Comparison of ENCODE assay signal across 18 cellular contexts in genomic region chr1:199242601-199243000, GRCh38.
DNase-seq lines count a peak whose midpoint lies in the region; FAIRE-seq and TF ChIP-seq lines count a peak whose summit lies in the region.
"Had no signal": no experiment of that assay in that cellular context is flagged by ENCODE, and none has a peak within 500 bp of the region (broad histone marks: within the 10 kb centered on the region; RNA-seq: fewer than 3 reads in every experiment).

No MANE protein-coding gene starts in this region.

- no peak overlapping the region for H3K18ac ChIP-seq in H1 (ENCODE audit: extremely low read depth, low read length)

- no peak overlapping the region for H3K23ac ChIP-seq in H1 (ENCODE audit: insufficient read length)

- H4K20me1 ChIP-seq in OCI-LY1 (ENCODE audit: insufficient read depth, low read length) = no peaks in the 10 kb centered on the region
- H4K20me1 ChIP-seq in H1 (replicated peaks in 1 of 2; ENCODE audit: control insufficient read depth in 1 of 2, insufficient read depth in 2 of 2, low read length in 2 of 2) = no peaks in the 10 kb centered on the region

- no peak overlapping the region for H3K14ac ChIP-seq in H1 (ENCODE audit: insufficient read length)

- no peaks in the 10 kb centered on the region for H3K79me1 ChIP-seq in H1 (ENCODE audit: low read depth, low read length)

- no peaks in the 10 kb centered on the region for H3K9me3 ChIP-seq in breast epithelium
- H3K9me3 ChIP-seq in OCI-LY1 (ENCODE audit: low read length) = no peaks in the 10 kb centered on the region
- no peaks in the 10 kb centered on the region for H3K9me3 ChIP-seq in H1 (ENCODE audit: insufficient read depth in 2 of 2, low read depth in 1 of 2, low read length in 1 of 2)
- no peaks in the 10 kb centered on the region for H3K9me3 ChIP-seq in sigmoid colon
- H3K9me3 ChIP-seq in CD8-positive, alpha-beta memory T cell (ENCODE audit: low read length) = no peaks in the 10 kb centered on the region
- no peaks in the 10 kb centered on the region for H3K9me3 ChIP-seq in transverse colon
- H3K9me3 ChIP-seq: HAP-1 had no signal

- H2BK15ac ChIP-seq in H1 (ENCODE audit: low read length) = no peak overlapping the region

- no peaks in the 10 kb centered on the region for H3K27me3 Mint-ChIP-seq in MCF 10A (ENCODE audit: insufficient read depth, unreplicated experiment)
- peaks cover 0 to 8% of the 10 kb centered on the region in 2 donors for H3K27me3 Mint-ChIP-seq in CD8-positive, alpha-beta memory T cell

- DNase-seq in breast epithelium (ENCODE audit: low spot score in 2 of 2) (no peak), MCF 10A (ENCODE audit: unreplicated experiment) (no peak), H1 (ENCODE audit: low read depth in 1 of 2, low spot score in 2 of 2) (no peak), sigmoid colon (no peak), transverse colon (no peak)
- DNase-seq in CD8-positive, alpha-beta memory T cell = no peak
- DNase-seq: ACHN, C1 segment of cervical spinal cord, DMS79, NCI-H1048, NCI-H1436, NCI-H2029, NCI-H345, NCI-H524 treated with DMSO at 0.1 percent for 48 hours had no signal

- peaks cover under 1% of the 10 kb centered on the region for H3K4me1 Mint-ChIP-seq in MCF 10A (ENCODE audit: insufficient read depth, unreplicated experiment)
- H3K4me1 Mint-ChIP-seq in CD8-positive, alpha-beta memory T cell = peaks cover 5 to 8% (median 5%) of the 10 kb centered on the region in 3 donors

- H3K4me1 ChIP-seq in breast epithelium (no peaks in the 10 kb centered on the region), OCI-LY1 (ENCODE audit: insufficient read depth, low read length, severe bottlenecking) (peaks cover 25% of the 10 kb centered on the region), H1 (replicated peaks in 1 of 4; ENCODE audit: control insufficient read depth in 3 of 4, insufficient read depth in 4 of 4, low read length in 3 of 4) (no peaks in the 10 kb centered on the region), sigmoid colon (no peaks in the 10 kb centered on the region), transverse colon (no peaks in the 10 kb centered on the region)
- H3K4me1 ChIP-seq in CD8-positive, alpha-beta memory T cell (ENCODE audit: insufficient read depth, low read length) = no peaks in the 10 kb centered on the region
- H3K4me1 ChIP-seq: HAP-1 had no signal

- H2BK20ac ChIP-seq in H1 (ENCODE audit: low read length) = no peak overlapping the region

- H3F3A ChIP-seq in OCI-LY1 (ENCODE audit: insufficient read depth, low read length) = no peaks in the 10 kb centered on the region

- TF ChIP-seq POLR2A in breast epithelium (IDR thresholded peaks at IDR 0.05) (no peak), H1 (IDR thresholded peaks at IDR 0.05; ENCODE audit: control extremely low read depth in 1 of 2, low read depth in 2 of 2, low read length in 2 of 2) (no peak), sigmoid colon (IDR thresholded peaks at IDR 0.05) (no peak), transverse colon (IDR thresholded peaks at IDR 0.05) (no peak)

- H4K8ac ChIP-seq in H1 (ENCODE audit: extremely low read depth, insufficient read depth, low read length) = no peak overlapping the region; the same call in 1 of the 2 replicates

- H3K79me2 ChIP-seq in OCI-LY1 (ENCODE audit: insufficient read depth, low read length) = no peaks in the 10 kb centered on the region
- H3K79me2 ChIP-seq in H1 (ENCODE audit: control insufficient read depth in 1 of 2, insufficient read depth in 2 of 2, low read length in 2 of 2) = no peaks in the 10 kb centered on the region

- no peak overlapping the region for H3K27ac Mint-ChIP-seq in MCF 10A (ENCODE audit: low read depth, unreplicated experiment)
- H3K27ac Mint-ChIP-seq in CD8-positive, alpha-beta memory T cell = no peak overlapping the region

- H3K9ac ChIP-seq in OCI-LY1 (ENCODE audit: low read length) (no peak overlapping the region; the same call in 1 of the 2 replicates), H1 (replicated peaks in 1 of 4; ENCODE audit: extremely low read depth in 1 of 4, low read depth in 3 of 4, low read length in 3 of 4) (no peak overlapping the region)

- H3K27me3 ChIP-seq in breast epithelium = no peaks in the 10 kb centered on the region
- H3K27me3 ChIP-seq in OCI-LY1 (ENCODE audit: insufficient read depth, low read length) = no peaks in the 10 kb centered on the region
- H3K27me3 ChIP-seq in H1 (replicated peaks in 1 of 4; ENCODE audit: control insufficient read depth in 3 of 4, extremely low read depth in 1 of 4, insufficient read depth in 3 of 4, low read length in 3 of 4) = no peaks in the 10 kb centered on the region
- H3K27me3 ChIP-seq in sigmoid colon = no peaks in the 10 kb centered on the region
- no peaks in the 10 kb centered on the region for H3K27me3 ChIP-seq in CD8-positive, alpha-beta memory T cell (ENCODE audit: insufficient read depth, low read length, poor library complexity, severe bottlenecking)
- no peaks in the 10 kb centered on the region for H3K27me3 ChIP-seq in transverse colon

- no peak for TF ChIP-seq CTCF in breast epithelium (IDR thresholded peaks at IDR 0.05)
- no peak for TF ChIP-seq CTCF in MCF 10A (IDR thresholded peaks at IDR 0.05; ENCODE audit: unreplicated experiment)
- TF ChIP-seq CTCF in OCI-LY1 (IDR thresholded peaks at IDR 0.05; ENCODE audit: low read length) = no peak
- TF ChIP-seq CTCF in H1 (IDR thresholded peaks at IDR 0.05; ENCODE audit: control extremely low read depth in 1 of 3, insufficient read depth in 1 of 3, low read depth in 1 of 3, low read length in 3 of 3) = no peak
- TF ChIP-seq CTCF in sigmoid colon (IDR thresholded peaks at IDR 0.05) = no peak
- TF ChIP-seq CTCF in transverse colon (IDR thresholded peaks at IDR 0.05) = no peak

- no peak overlapping the region for H3K4me3 Mint-ChIP-seq in MCF 10A (ENCODE audit: unreplicated experiment)
- no peak overlapping the region for H3K4me3 Mint-ChIP-seq in CD8-positive, alpha-beta memory T cell

- H2BK120ac ChIP-seq in H1 (replicated peaks; ENCODE audit: low read depth, low read length) = no peak overlapping the region

- H3K36me3 Mint-ChIP-seq in MCF 10A (ENCODE audit: insufficient read depth, unreplicated experiment) = no peaks in the 10 kb centered on the region
- H3K36me3 Mint-ChIP-seq in CD8-positive, alpha-beta memory T cell = no peaks in the 10 kb centered on the region

- no peak overlapping the region for H2AK5ac ChIP-seq in H1 (ENCODE audit: low read depth, low read length)

- no peaks in the 10 kb centered on the region for H3K23me2 ChIP-seq in H1 (ENCODE audit: low read depth, low read length)

- H3K9me3 Mint-ChIP-seq in MCF 10A (ENCODE audit: unreplicated experiment) = no peaks in the 10 kb centered on the region
- no peaks in the 10 kb centered on the region for H3K9me3 Mint-ChIP-seq in CD8-positive, alpha-beta memory T cell

- H2BK12ac ChIP-seq in H1 (ENCODE audit: low read depth, low read length) = no peak overlapping the region

- 100% methylated on average over 2 of the region's 2 CpGs; no CpG with 5 or more reads in 1 of the 2 experiments for WGBS in H1 (ENCODE audit: extremely low coverage in 1 of 2, insufficient coverage in 1 of 2, insufficient read length in 1 of 2, insufficient replicate concordance in 2 of 2, low coverage in 1 of 2, low lambda C conversion rate in 2 of 2, missing lambda C conversion rate in 1 of 2), 2 experiments
- WGBS in sigmoid colon, 2 donors = 92 to 96% methylated on average over 2 of the region's 2 CpGs
- 85% methylated on average over 2 of the region's 2 CpGs; no CpG with 5 or more reads in 1 of the 2 donors for WGBS in transverse colon (ENCODE audit: low coverage in 1 of 2), 2 donors

- POLR2A ChIA-PET in MCF 10A (lab: Yijun Ruan, JAX) = interaction anchor here (0.5 kb wide), 1 partner anchor 381 kb away, joined by 3 read pairs; no protein-coding TSS in a partner anchor
- POLR2A ChIA-PET in H1 (lab: Charles Lee; ENCODE audit: partially characterized antibody) = no interaction called here
- POLR2A ChIA-PET in CD8-positive, alpha-beta memory T cell (lab: Charles Lee) = no interaction called here

- no peak overlapping the region for H2BK5ac ChIP-seq in H1 (ENCODE audit: low read depth, low read length)

- FAIRE-seq in H1 (lab: Jason Lieb, UNC) = no peak
- FAIRE-seq: HepG2, RCC 7860 had no signal

- intact Hi-C loops in breast epithelium (cut with DNase I; ENCODE audit: low total_unique reads) = no loop called here
- intact Hi-C loops in MCF 10A (cut with micrococcal nuclease) = no loop called here
- intact Hi-C loops in sigmoid colon (cut with DNase I) = no loop called here
- intact Hi-C loops in transverse colon (cut with DNase I; ENCODE audit: low total_unique reads) = no loop called here

- H4K91ac ChIP-seq in H1 (replicated peaks; ENCODE audit: insufficient read length, low read length) = no peak overlapping the region

- no peak for TF ChIP-seq RAD21 in H1 (IDR thresholded peaks at IDR 0.05 in 1 of 2, conservative IDR thresholded peaks at IDR 0.05 in 1 of 2; ENCODE audit: low read depth in 2 of 2, low read length in 2 of 2)

- no peak overlapping the region for H3K4me3 ChIP-seq in breast epithelium
- no peak overlapping the region for H3K4me3 ChIP-seq in OCI-LY1 (ENCODE audit: low read depth, low read length, poor library complexity, severe bottlenecking)
- H3K4me3 ChIP-seq in H1 (ENCODE audit: extremely low read depth in 1 of 4, insufficient read depth in 2 of 4, low read depth in 3 of 4, low read length in 4 of 4) = no peak overlapping the region
- H3K4me3 ChIP-seq in sigmoid colon = no peak overlapping the region
- H3K4me3 ChIP-seq in CD8-positive, alpha-beta memory T cell (ENCODE audit: low read length) = no peak overlapping the region
- no peak overlapping the region for H3K4me3 ChIP-seq in transverse colon
- H3K4me3 ChIP-seq: HAP-1 had no signal

- H3K4me2 ChIP-seq in OCI-LY1 (ENCODE audit: low read length) = no peak overlapping the region
- H3K4me2 ChIP-seq in H1 (ENCODE audit: insufficient read depth in 1 of 2, low read depth in 2 of 2, low read length in 2 of 2) = no peak overlapping the region

- no peaks in the 10 kb centered on the region for H3K9me2 ChIP-seq in OCI-LY1 (ENCODE audit: low read depth, low read length)

- H3K27ac ChIP-seq in breast epithelium = peak overlapping the region; percentile 23 to 46
- peak overlapping the region; percentile 40 for H3K27ac ChIP-seq in OCI-LY1 (ENCODE audit: low read depth, low read length, poor library complexity, severe bottlenecking)
- H3K27ac ChIP-seq in H1 (ENCODE audit: low read depth, low read length) = no peak overlapping the region
- H3K27ac ChIP-seq in sigmoid colon = no peak overlapping the region
- no peak overlapping the region for H3K27ac ChIP-seq in CD8-positive, alpha-beta memory T cell (ENCODE audit: low read depth, low read length)
- no peak overlapping the region for H3K27ac ChIP-seq in transverse colon

- in situ Hi-C loops in transverse colon (cut with MboI; ENCODE audit: low pct_ligation_motif_present in 1 of 4, low pct_unique_long_range_greater_than_20kb in 1 of 4, low sequenced_read_pairs in 3 of 4) = no loop called here

- H2AFZ ChIP-seq in OCI-LY1 (ENCODE audit: low read length) (no peak overlapping the region), H1 (ENCODE audit: low read length) (0 out of 2 replicates have a peak overlapping the region, but pooled peaks have one; percentile 60)

- CTCF ChIA-PET in MCF 10A (lab: Yijun Ruan, JAX) (interaction anchor here (0.7 to 2.6 kb wide), 19 partner anchors 9 to 486 kb away, joined by 3 to 21 read pairs (median 5); no protein-coding TSS in a partner anchor), H1 (lab: Charles Lee; ENCODE audit: partially characterized antibody) (interaction anchor here (0.8 to 3.4 kb wide), 19 partner anchors 7 to 510 kb away, joined by 3 to 15 read pairs (median 4); no protein-coding TSS in a partner anchor)
- CTCF ChIA-PET in CD8-positive, alpha-beta memory T cell (lab: Charles Lee) = interaction anchor here (1.0 to 2.3 kb wide), 3 partner anchors 15 to 354 kb away, joined by 3 to 6 read pairs (median 3); no protein-coding TSS in a partner anchor

- no peak overlapping the region for H3K4ac ChIP-seq in H1 (replicated peaks; ENCODE audit: insufficient read length, low read depth, low read length)

- H3K36me3 ChIP-seq in breast epithelium = no peaks in the 10 kb centered on the region
- H3K36me3 ChIP-seq in OCI-LY1 (ENCODE audit: insufficient read depth, low read length) = no peaks in the 10 kb centered on the region
- H3K36me3 ChIP-seq in H1 (ENCODE audit: control insufficient read depth in 2 of 4, insufficient read depth in 4 of 4, low read length in 3 of 4) = no peaks in the 10 kb centered on the region
- no peaks in the 10 kb centered on the region for H3K36me3 ChIP-seq in sigmoid colon
- H3K36me3 ChIP-seq in CD8-positive, alpha-beta memory T cell (ENCODE audit: insufficient read depth, low read length) = no peaks in the 10 kb centered on the region
- H3K36me3 ChIP-seq in transverse colon = no peaks in the 10 kb centered on the region
- H3K36me3 ChIP-seq: HAP-1 had no signal

- TF ChIP-seq EP300 in H1 (IDR thresholded peaks at IDR 0.05; ENCODE audit: borderline replicate concordance in 1 of 2, low read depth in 2 of 2, low read length in 2 of 2) (no peak), sigmoid colon (IDR thresholded peaks at IDR 0.05) (no peak), transverse colon (IDR thresholded peaks at IDR 0.05; ENCODE audit: low read depth) (no peak)

- no peak overlapping the region for H4K5ac ChIP-seq in H1 (ENCODE audit: insufficient read length, low read depth, low read length)

- BruUV-seq in MCF 10A (replicated peaks; lab: Mats Ljungman, UMichigan) = no TSS peak

- H3K56ac ChIP-seq in H1 (replicated peaks; ENCODE audit: insufficient read length, low read depth, low read length) = no peak overlapping the region

Comparison
In these comparisons a context has a peak if more than half of its experiments do, and no peak if none do; other contexts are left out.
1. H3K27ac ChIP-seq: peak in breast epithelium (2 of 2) and OCI-LY1 (single experiment); none in H1 (single experiment), sigmoid colon (0 of 4), CD8-positive, alpha-beta memory T cell (single experiment) and transverse colon (0 of 4).